ENCODE assay signal across 11 cellular contexts in the genomic region with DNA sequence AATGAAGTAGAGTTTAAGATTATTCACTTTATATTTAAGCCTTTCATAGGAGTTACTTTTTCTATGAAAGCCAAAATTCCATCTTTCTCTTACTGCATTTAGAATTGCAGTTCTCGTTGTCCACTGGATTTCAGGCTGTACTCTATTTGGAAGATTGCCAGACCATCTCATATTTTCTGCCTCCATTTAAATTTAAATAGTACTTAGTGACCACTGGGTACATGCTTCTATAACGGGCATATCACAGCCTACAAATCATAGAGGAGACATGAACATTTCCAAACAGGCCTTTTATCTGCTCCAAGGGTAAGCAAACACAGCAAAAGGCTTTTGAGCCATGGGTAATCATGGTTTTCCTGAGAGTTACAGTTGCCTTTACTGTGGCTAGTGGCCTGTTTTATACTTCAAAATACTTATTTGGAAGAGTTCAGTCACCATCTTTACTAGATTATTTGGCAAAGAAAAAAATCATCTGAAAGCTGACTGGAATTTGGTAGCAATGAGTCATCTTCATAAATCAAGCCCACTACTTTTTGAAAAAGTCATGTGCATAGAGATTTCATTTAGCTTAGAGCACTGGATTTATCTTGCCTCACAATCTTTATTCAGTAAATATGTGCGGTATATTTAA. TPM values are rescaled to one million over a fixed set of nuclear protein-coding genes. Genes with fewer than 3 reads are reported as not detected.
DNase-seq lines count a peak whose midpoint lies in the region; ATAC-seq, FAIRE-seq and TF ChIP-seq lines count a peak whose summit lies in the region.
"Had no signal": no experiment of that assay in that cellular context is flagged by ENCODE, and none has a peak within 500 bp of the region (broad histone marks: within the 10 kb centered on the region; RNA-seq: fewer than 3 reads in every experiment).

No MANE protein-coding gene starts in this region.

- H3K9me3 Mint-ChIP-seq in memory B cell, result no peaks in the 10 kb centered on the region
- no peaks in the 10 kb centered on the region for H3K9me3 Mint-ChIP-seq in activated CD8-positive, alpha-beta T cell treated with anti-CD3 and anti-CD28 coated beads for 36 hours

- in situ Hi-C loops in K562 (cut with MboI), result no loop called here

- H3K27ac ChIP-seq in ACC112 (ENCODE audit: low read depth, low read length) (peak overlapping the region; percentile 96), HUES64 (ENCODE audit: low read depth, low read length) (peak overlapping the region; percentile 96), K562 (ENCODE audit: extremely low read depth, low read depth, low read length) (peak overlapping the region; percentile 7; the same call in 1 of the 3 replicates)
- H3K27ac ChIP-seq: KMS-11 had no signal

- TF ChIP-seq EP300 in K562 (IDR thresholded peaks at IDR 0.05; ENCODE audit: low read length), result no peak

- no peak for DNase-seq in K562 (ENCODE audit: extremely low read depth in 1 of 4, low spot score in 3 of 4)
- no peak for DNase-seq in memory B cell (ENCODE audit: low spot score in 2 of 2)
- no peak for DNase-seq in putamen (ENCODE audit: low spot score)
- no peak for DNase-seq in activated CD8-positive, alpha-beta T cell treated with anti-CD3 and anti-CD28 coated beads for 36 hours
- DNase-seq: amygdala, DND-41 had no signal

- H3K27ac Mint-ChIP-seq in memory B cell, result peak overlapping the region; percentile 74
- H3K27ac Mint-ChIP-seq in activated CD8-positive, alpha-beta T cell treated with anti-CD3 and anti-CD28 coated beads for 36 hours, result no peak overlapping the region

- H3K4me1 ChIP-seq in ACC112 (ENCODE audit: control insufficient read depth, insufficient read depth, low read length, unreplicated experiment), result peaks cover 48% of the 10 kb centered on the region
- peaks cover 67% of the 10 kb centered on the region for H3K4me1 ChIP-seq in HUES64 (ENCODE audit: insufficient read depth, low read length)
- H3K4me1 ChIP-seq in K562 (replicated peaks in 1 of 2; ENCODE audit: control insufficient read depth in 2 of 2, insufficient read depth in 2 of 2, low read length in 2 of 2), result peaks cover 4 to 56% of the 10 kb centered on the region in 2 experiments; a peak in 4 of 5 replicates

- TF ChIP-seq POLR2A in K562 (conservative IDR thresholded peaks at IDR 0.05), result no peak

- no peak for FAIRE-seq in K562 (lab: Jason Lieb, UNC)

- TF ChIP-seq RAD21 in K562 (CRISPR knock-in tag; conservative IDR thresholded peaks at IDR 0.05 in 1 of 2, IDR thresholded peaks at IDR 0.05 in 1 of 2), result no peak

- H2AFZ ChIP-seq in ACC112 (ENCODE audit: low read length, unreplicated experiment) (no peak overlapping the region), K562 (ENCODE audit: low read depth, low read length) (no peak overlapping the region)

- POLR2A ChIA-PET in K562 (lab: Yijun Ruan, JAX), result interaction anchor here (1.4 to 1.6 kb wide), 2 partner anchors 10 to 14 kb away, joined by 3 to 7 read pairs; no protein-coding TSS in a partner anchor
- POLR2A ChIA-PET in activated CD8-positive, alpha-beta T cell treated with anti-CD3 and anti-CD28 coated beads for 36 hours (lab: Charles Lee), result interaction anchor here (1.5 kb wide), 1 partner anchor 16 kb away, joined by 5 read pairs; no protein-coding TSS in a partner anchor

- 83% methylated on average over 2 of the region's 3 CpGs for WGBS in HUES64
- 26% methylated on average over 3 of the region's 3 CpGs for WGBS in K562 (ENCODE audit: insufficient coverage, low coverage, missing lambda C conversion rate)

- no TSS peak for BruUV-seq in K562 (replicated peaks; lab: Mats Ljungman, UMichigan)

- H4K20me1 ChIP-seq in K562 (replicated peaks; ENCODE audit: control insufficient read depth, insufficient read depth, low read length), result 0 out of 2 replicates have a peak, but pooled peaks cover 8% of the 10 kb centered on the region

- peak overlapping the region; percentile 50 for H3K9ac ChIP-seq in HUES64 (ENCODE audit: low read depth, low read length)
- no peak overlapping the region for H3K9ac ChIP-seq in K562 (ENCODE audit: insufficient read depth in 1 of 2, low read depth in 2 of 2, low read length in 2 of 2)
- H3K9ac ChIP-seq: KMS-11 had no signal

- H3K27me3 Mint-ChIP-seq in memory B cell, result no peaks in the 10 kb centered on the region
- no peaks in the 10 kb centered on the region for H3K27me3 Mint-ChIP-seq in activated CD8-positive, alpha-beta T cell treated with anti-CD3 and anti-CD28 coated beads for 36 hours

- H3K9me1 ChIP-seq in K562 (ENCODE audit: control insufficient read depth, insufficient read depth, low read length), result no peaks in the 10 kb centered on the region

- peaks cover 21% of the 10 kb centered on the region for H3K4me1 Mint-ChIP-seq in memory B cell
- peaks cover 52% of the 10 kb centered on the region for H3K4me1 Mint-ChIP-seq in activated CD8-positive, alpha-beta T cell treated with anti-CD3 and anti-CD28 coated beads for 36 hours (ENCODE audit: low read depth)

- H3K36me3 ChIP-seq in ACC112 (ENCODE audit: insufficient read depth, low read length) (no peaks in the 10 kb centered on the region), HUES64 (ENCODE audit: insufficient read depth, low read length) (peaks cover 5% of the 10 kb centered on the region; the same call in 1 of the 2 replicates), K562 (ENCODE audit: control insufficient read depth, insufficient read depth, low read length) (peaks cover 7% of the 10 kb centered on the region; the same call in 2 of the 3 replicates)

- H3K4me3 ChIP-seq in ACC112 (ENCODE audit: low read depth, low read length) (peak overlapping the region; percentile 1; the same call in 1 of the 2 replicates), HUES64 (ENCODE audit: low read length) (no peak overlapping the region), K562 (no peak overlapping the region)

- peaks cover 15% of the 10 kb centered on the region for H3K36me3 Mint-ChIP-seq in memory B cell
- H3K36me3 Mint-ChIP-seq in activated CD8-positive, alpha-beta T cell treated with anti-CD3 and anti-CD28 coated beads for 36 hours (ENCODE audit: low read depth), result no peaks in the 10 kb centered on the region

- no peak for TF ChIP-seq CTCF in K562 (IDR thresholded peaks at IDR 0.05 in 2 of 3, conservative IDR thresholded peaks at IDR 0.05 in 1 of 3; ENCODE audit: insufficient read depth in 2 of 3, low read depth in 1 of 3, low read length in 3 of 3)
- TF ChIP-seq CTCF in activated CD8-positive, alpha-beta T cell treated with anti-CD3 and anti-CD28 coated beads for 36 hours (IDR thresholded peaks at IDR 0.05), result no peak

- no peaks in the 10 kb centered on the region for H3K27me3 ChIP-seq in ACC112 (ENCODE audit: insufficient read depth, low read length)
- no peaks in the 10 kb centered on the region for H3K27me3 ChIP-seq in HUES64 (ENCODE audit: insufficient read depth, low read length)
- H3K27me3 ChIP-seq in K562 (ENCODE audit: control insufficient read depth in 2 of 2, insufficient read depth in 2 of 2, low read length in 2 of 2), result no peaks in the 10 kb centered on the region

- ATAC-seq in K562 (no peak), memory B cell (ENCODE audit: low read depth) (no peak), GM18511 (IDR thresholded peaks at IDR 0.05; ENCODE audit: unreplicated experiment) (no peak), HG02852 (IDR thresholded peaks at IDR 0.05; ENCODE audit: unreplicated experiment) (no peak)
- ATAC-seq in activated CD8-positive, alpha-beta T cell treated with anti-CD3 and anti-CD28 coated beads for 36 hours, result no peak

- peaks cover 42% of the 10 kb centered on the region for H3K79me2 ChIP-seq in ACC112 (ENCODE audit: control insufficient read depth, insufficient read depth, low read length, unreplicated experiment)
- H3K79me2 ChIP-seq in K562 (ENCODE audit: control insufficient read depth, insufficient read depth, low read length), result peaks cover 46% of the 10 kb centered on the region

- intact Hi-C loops in K562 (cut with micrococcal nuclease), result no loop called here
- intact Hi-C loops in activated CD8-positive, alpha-beta T cell treated with anti-CD3 and anti-CD28 coated beads for 36 hours (cut with micrococcal nuclease), result no loop called here

- no peak overlapping the region for H3K4me3 Mint-ChIP-seq in memory B cell
- no peak overlapping the region for H3K4me3 Mint-ChIP-seq in activated CD8-positive, alpha-beta T cell treated with anti-CD3 and anti-CD28 coated beads for 36 hours

- CTCF ChIA-PET in K562 (lab: Yijun Ruan, JAX; ENCODE audit: low intra/inter-chr PET ratio), result no interaction called here
- CTCF ChIA-PET in activated CD8-positive, alpha-beta T cell treated with anti-CD3 and anti-CD28 coated beads for 36 hours (lab: Charles Lee), result interaction anchor here (1.0 to 2.4 kb wide), 3 partner anchors 11 to 16 kb away, joined by 3 to 7 read pairs (median 5); partner anchors contain the start of gene ANO6

- H3K9me3 ChIP-seq in HUES64 (ENCODE audit: insufficient read depth, low read depth, low read length), result no peaks in the 10 kb centered on the region
- H3K9me3 ChIP-seq in K562 (replicated peaks; ENCODE audit: control insufficient read depth, insufficient read depth, low read depth, low read length), result no peaks in the 10 kb centered on the region

- no peak overlapping the region for H3K4me2 ChIP-seq in K562 (ENCODE audit: insufficient read depth, low read length)
- H3K4me2 ChIP-seq: KMS-11 had no signal

TF ChIP-seq in K562, 482 proteins besides CTCF, POLR2A, EP300 and RAD21 (continues in another document):
- TF ChIP-seq NRF1 (conservative IDR thresholded peaks at IDR 0.05 in 1 of 2, IDR thresholded peaks at IDR 0.05 in 1 of 2), result no peak
- TF ChIP-seq MEIS2 (IDR thresholded peaks at IDR 0.05; ENCODE audit: partially characterized antibody), result peak; percentile 77

RNA-seq across cellular contexts. Expression of gene ANO6, which starts 15.7 kb away (rescaled TPM):
- 23.0 TPM for polyA plus RNA-seq in HUES64 (2013, experiment 1 of 2)
- 25.8 TPM for polyA plus RNA-seq in HUES64 (2013, experiment 2 of 2)
- total RNA-seq in K562 (2011; cell fraction: chromatin; rRNA removed; ENCODE audit: low replicate concordance), result 21.5 and 44.0 TPM in 2 replicates
- 16.0 and 17.0 TPM in 2 replicates for total RNA-seq in K562 (2011; cell fraction: nucleolus; rRNA removed)
- total RNA-seq in K562 (2011; cell fraction: nucleoplasm; rRNA removed), result 30.9 and 54.3 TPM in 2 replicates
- total RNA-seq in K562 (2014; rRNA removed), result 13.1 and 17.0 TPM in 2 replicates
- total RNA-seq in K562 (2014; rRNA removed; fragmentation: Illumina TruSeq; extraction: Trizol), result 23.8 and 25.6 TPM in 2 replicates
- 23.1 and 24.7 TPM in 2 replicates for total RNA-seq in K562 (2015; rRNA removed; fragmentation: Illumina TruSeq; extraction: Trizol)
- total RNA-seq in K562 (2021), result 19.0 and 20.3 TPM in 2 replicates
- polyA plus RNA-seq in K562 (2011; rRNA removed), result 19.3 and 23.4 TPM in 2 replicates
- 8.7 and 16.6 TPM in 2 replicates for polyA plus RNA-seq in K562 (2011; cell fraction: cytosol; rRNA removed)
- 13.9 and 18.2 TPM in 2 replicates for polyA plus RNA-seq in K562 (2011; cell fraction: nucleus; rRNA removed)
- 14.9 and 22.1 TPM in 2 replicates for polyA plus RNA-seq in K562 (2012)
- polyA plus RNA-seq in K562 (2014; fragmentation: Illumina TruSeq; extraction: Trizol), result 17.2 and 21.1 TPM in 2 replicates
- 1 to 10 TPM; 3.5 to 5.6 TPM for polyA plus RNA-seq in K562 (2014; fragmentation: Nextera tagmentation; extraction: Ambion mirVana)
- polyA plus RNA-seq in K562 (2014; rRNA removed), result 10.4 and 14.0 TPM in 2 replicates
- 43.1 and 45.6 TPM in 2 replicates for polyA minus RNA-seq in K562 (2011; rRNA and poly(A)+ RNA removed)
- polyA minus RNA-seq in K562 (2011; cell fraction: cytosol; rRNA and poly(A)+ RNA removed), result 13.6 and 18.3 TPM in 2 replicates
- polyA minus RNA-seq in K562 (2011; cell fraction: nucleus; rRNA and poly(A)+ RNA removed), result 19.4 and 34.4 TPM in 2 replicates
- total RNA-seq in activated CD8-positive, alpha-beta T cell treated with anti-CD3 and anti-CD28 coated beads for 36 hours, result 10 to 100 TPM; 13.1 to 13.6 TPM

Comparison
In these comparisons a context has a peak if more than half of its experiments do, and no peak if none do; other contexts are left out.
1. H3K27ac ChIP-seq: peak in every context shown above with its lines; median percentile 96 in ACC112; 96 in HUES64; 7 in K562.